ENCODE assay signal across 9 cellular contexts in the genomic region with DNA sequence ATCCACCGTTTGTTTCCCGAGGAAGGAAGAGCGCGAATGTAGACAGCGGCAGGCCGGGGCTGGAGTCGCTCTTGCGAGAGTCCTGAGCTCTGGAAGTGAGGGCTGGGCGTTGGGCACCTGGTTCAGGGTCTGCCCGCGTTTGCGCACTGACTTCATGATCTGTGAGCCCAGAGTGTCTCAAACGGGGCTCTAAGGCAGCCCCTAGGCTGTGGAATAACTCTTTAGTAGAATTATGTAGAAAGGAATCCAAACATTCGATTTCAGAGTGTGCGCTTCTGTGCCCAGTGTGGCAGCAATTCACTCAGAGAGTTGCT. TPM values are rescaled to one million over a fixed set of nuclear protein-coding genes. Genes with fewer than 3 reads are reported as not detected.
A peak's percentile ranks its signal among the peaks of the same experiment; 100 is the strongest.
DNase-seq lines count a peak whose midpoint lies in the region; ATAC-seq and TF ChIP-seq lines count a peak whose summit lies in the region.
"Had no signal": no experiment of that assay in that cellular context is flagged by ENCODE, and none has a peak within 500 bp of the region (broad histone marks: within the 10 kb centered on the region; RNA-seq: fewer than 3 reads in every experiment).

No MANE protein-coding gene starts in this region.

- no peak overlapping the region for H3K27ac Mint-ChIP-seq in mesothelial cell of epicardium
- no peak overlapping the region for H3K27ac Mint-ChIP-seq in activated naive CD4-positive, alpha-beta T cell treated with anti-CD3 and anti-CD28 coated beads, Interleukin-2, amount 50 U/mL, for 72 hours

- TF ChIP-seq CTCF in mesothelial cell of epicardium (IDR thresholded peaks at IDR 0.05; ENCODE audit: unreplicated experiment) (no peak), tibial nerve (IDR thresholded peaks at IDR 0.05) (no peak)

- H3K27ac ChIP-seq in caudate nucleus (ENCODE audit: low read depth, low read length) (peak overlapping the region; percentile 44), tibial nerve (peak overlapping the region in 3 of 4 donors; percentile 22 to 75 (median 62))

- H3K4me1 Mint-ChIP-seq in activated T-cell treated with anti-CD3 and anti-CD28 coated beads, Interleukin-2, amount 50 U/mL, for 4 hours (ENCODE audit: low read depth) = peaks cover 23% of the 10 kb centered on the region
- H3K4me1 Mint-ChIP-seq in mesothelial cell of epicardium = peaks cover 28% of the 10 kb centered on the region

- H3K27me3 ChIP-seq in tibial nerve = peaks cover 0 to 27% of the 10 kb centered on the region in 2 donors

- no peak for DNase-seq in activated T-cell treated with anti-CD3 and anti-CD28 coated beads, Interleukin-2, amount 50 U/mL, for 4 hours
- no peak for DNase-seq in activated T-cell treated with anti-CD3 and anti-CD28 coated beads, Interleukin-2, amount 50 U/mL, for 48 hours
- DNase-seq in caudate nucleus (lab: John Stamatoyannopoulos, UW) (no peak), mesothelial cell of epicardium (ENCODE audit: low spot score in 2 of 2, unreplicated experiment in 2 of 2) (no peak), tibial nerve (ENCODE audit: low spot score in 2 of 2) (no peak), epidermal melanocyte (ENCODE audit: insufficient read length, low spot score) (no peak), GM19240 (ENCODE audit: insufficient read length, low spot score) (no peak)
- DNase-seq in activated naive CD4-positive, alpha-beta T cell treated with anti-CD3 and anti-CD28 coated beads, Interleukin-2, amount 50 U/mL, for 72 hours (ENCODE audit: low spot score in 2 of 2) = no peak

- H3K27me3 Mint-ChIP-seq in activated T-cell treated with anti-CD3 and anti-CD28 coated beads, Interleukin-2, amount 50 U/mL, for 4 hours (ENCODE audit: low read depth) = peaks cover 67% of the 10 kb centered on the region
- peaks cover 77% of the 10 kb centered on the region for H3K27me3 Mint-ChIP-seq in mesothelial cell of epicardium (ENCODE audit: low read depth)

- peaks cover 6% of the 10 kb centered on the region for H3K9me3 Mint-ChIP-seq in activated T-cell treated with anti-CD3 and anti-CD28 coated beads, Interleukin-2, amount 50 U/mL, for 4 hours
- H3K9me3 Mint-ChIP-seq in mesothelial cell of epicardium = peaks cover 9% of the 10 kb centered on the region
- H3K9me3 Mint-ChIP-seq in activated naive CD4-positive, alpha-beta T cell treated with anti-CD3 and anti-CD28 coated beads, Interleukin-2, amount 50 U/mL, for 72 hours = peaks cover 9 to 12% of the 10 kb centered on the region in 2 donors

- no peak for ATAC-seq in activated T-cell treated with anti-CD3 and anti-CD28 coated beads, Interleukin-2, amount 50 U/mL, for 4 hours
- no peak for ATAC-seq in activated naive CD4-positive, alpha-beta T cell treated with anti-CD3 and anti-CD28 coated beads, Interleukin-2, amount 50 U/mL, for 72 hours

- peak overlapping the region; percentile 25 to 61 (median 54) for H3K4me3 ChIP-seq in tibial nerve

- no peak for TF ChIP-seq EP300 in tibial nerve (IDR thresholded peaks at IDR 0.05)

- no peak for TF ChIP-seq POLR2A in tibial nerve (IDR thresholded peaks at IDR 0.05)

- WGBS in tibial nerve, 2 donors = 11 to 12% methylated on average over 15 of the region's 15 CpGs

- H3K4me3 Mint-ChIP-seq in activated T-cell treated with anti-CD3 and anti-CD28 coated beads, Interleukin-2, amount 50 U/mL, for 4 hours = peak overlapping the region; percentile 65
- peak overlapping the region; percentile 80 for H3K4me3 Mint-ChIP-seq in mesothelial cell of epicardium

- H3K9me3 ChIP-seq in tibial nerve = peaks cover 0 to 7% (median 0%) of the 10 kb centered on the region in 4 donors
- H3K9me3 ChIP-seq: body of pancreas had no signal

- H3K4me1 ChIP-seq in tibial nerve = peaks cover 0 to 29% (median 17%) of the 10 kb centered on the region in 4 donors

- no peaks in the 10 kb centered on the region for H3K36me3 ChIP-seq in tibial nerve

- H3K36me3 Mint-ChIP-seq in activated T-cell treated with anti-CD3 and anti-CD28 coated beads, Interleukin-2, amount 50 U/mL, for 4 hours (ENCODE audit: insufficient read depth) = no peaks in the 10 kb centered on the region
- no peaks in the 10 kb centered on the region for H3K36me3 Mint-ChIP-seq in mesothelial cell of epicardium
- H3K36me3 Mint-ChIP-seq in activated naive CD4-positive, alpha-beta T cell treated with anti-CD3 and anti-CD28 coated beads, Interleukin-2, amount 50 U/mL, for 72 hours = peaks cover 17 to 24% of the 10 kb centered on the region in 2 donors

RNA-seq across cellular contexts. Expression of a gene that starts 0.5 kb away (rescaled TPM):
- not detected for total RNA-seq in activated T-cell treated with anti-CD3 and anti-CD28 coated beads, Interleukin-2, amount 50 U/mL, for 4 hours
- 0.22 TPM in 1 of 3 replicates, not detected in the others for total RNA-seq in mesothelial cell of epicardium
- 10 to 100 TPM in 2 of 4 donors, 1 to 10 TPM in 2; 6.5 to 15.5 (median 10.3) TPM for total RNA-seq in tibial nerve
- total RNA-seq in activated naive CD4-positive, alpha-beta T cell treated with anti-CD3 and anti-CD28 coated beads, Interleukin-2, amount 50 U/mL, for 72 hours = not detected
